In genomic region chr2:237581751-237582746, GRCh38 we compare ENCODE assay signal across 8 cellular contexts. TPM values are rescaled to one million over a fixed set of nuclear protein-coding genes. Genes with fewer than 3 reads are reported as not detected.
A peak's percentile ranks its signal among the peaks of the same experiment; 100 is the strongest.
DNase-seq lines count a peak whose midpoint lies in the region; ATAC-seq and TF ChIP-seq lines count a peak whose summit lies in the region.

No MANE protein-coding gene starts in this region.

- BruUV-seq in mammary epithelial cell (replicated peaks; lab: Mats Ljungman, UMichigan) = no TSS peak

- TF ChIP-seq CTCF in mammary epithelial cell (conservative IDR thresholded peaks at IDR 0.05 in 1 of 2, IDR thresholded peaks at IDR 0.05 in 1 of 2; ENCODE audit: extremely low read depth in 1 of 2, insufficient read depth in 1 of 2, low read depth in 1 of 2, low read length in 2 of 2) = peak in 1 of 2 donors; percentile 44
- peak; percentile 52 for TF ChIP-seq CTCF in kidney epithelial cell (IDR thresholded peaks at IDR 0.05; ENCODE audit: insufficient read depth, low read length, poor library complexity, severe bottlenecking)

- no peaks in the 10 kb centered on the region for H3K9me3 Mint-ChIP-seq in CD8-positive, alpha-beta memory T cell

- in situ Hi-C loops in SK-MEL-5 (cut with HindIII; ENCODE audit: low pct_unique_long_range_greater_than_20kb, low sequenced_read_pairs) = no loop called here
- in situ Hi-C loops in mammary epithelial cell (cut with MboI; ENCODE audit: low sequenced_read_pairs in 2 of 2) = loop anchor here in 1 of 2 donors (25.0 kb wide), 1 partner anchor 155 kb away; no protein-coding TSS in a partner anchor

- CTCF ChIA-PET in CD8-positive, alpha-beta memory T cell (lab: Charles Lee) = interaction anchor here (1.7 to 3.4 kb wide), 2 partner anchors 10 to 163 kb away, joined by 7 to 20 read pairs; no protein-coding TSS in a partner anchor
- CTCF ChIA-PET in mammary epithelial cell (lab: Charles Lee; ENCODE audit: low non-redundant PET) = interaction anchor here (0.6 kb wide), 1 partner anchor 241 kb away, joined by 6 read pairs; no protein-coding TSS in a partner anchor

- POLR2A ChIA-PET in CD8-positive, alpha-beta memory T cell (lab: Charles Lee) = no interaction called here

- no peaks in the 10 kb centered on the region for H3K4me1 ChIP-seq in CD8-positive, alpha-beta memory T cell (ENCODE audit: insufficient read depth, low read length)
- peaks cover 9% of the 10 kb centered on the region for H3K4me1 ChIP-seq in mammary epithelial cell (ENCODE audit: insufficient read depth, low read length)

- no peaks in the 10 kb centered on the region for H3K4me1 Mint-ChIP-seq in CD8-positive, alpha-beta memory T cell

- no peak overlapping the region for H3K4me3 Mint-ChIP-seq in CD8-positive, alpha-beta memory T cell

- H3K9ac ChIP-seq in mammary epithelial cell (ENCODE audit: insufficient read depth, low read length) = no peak overlapping the region

- H3K36me3 ChIP-seq in CD8-positive, alpha-beta memory T cell (ENCODE audit: insufficient read depth, low read length) = no peaks in the 10 kb centered on the region
- H3K36me3 ChIP-seq in mammary epithelial cell (ENCODE audit: insufficient read depth, low read length) (no peaks in the 10 kb centered on the region), kidney epithelial cell (ENCODE audit: control insufficient read depth, insufficient read depth, low read length) (no peaks in the 10 kb centered on the region)

- H4K20me1 ChIP-seq in mammary epithelial cell (ENCODE audit: insufficient read depth, low read length) = no peaks in the 10 kb centered on the region

- peak; percentile 55 for ATAC-seq in HG03432 (IDR thresholded peaks at IDR 0.05; ENCODE audit: unreplicated experiment)

- no peaks in the 10 kb centered on the region for H3K9me3 ChIP-seq in CD8-positive, alpha-beta memory T cell (ENCODE audit: low read length)
- no peaks in the 10 kb centered on the region for H3K9me3 ChIP-seq in mammary epithelial cell (replicated peaks; ENCODE audit: insufficient read depth, low read length)

- peaks cover 5 to 10% of the 10 kb centered on the region in 2 donors for H3K27me3 Mint-ChIP-seq in CD8-positive, alpha-beta memory T cell

- H3K79me2 ChIP-seq in mammary epithelial cell (ENCODE audit: insufficient read depth, low read length) = no peaks in the 10 kb centered on the region

- intact Hi-C loops in mammary epithelial cell (cut with micrococcal nuclease) = no loop called here

- DNase-seq in CD8-positive, alpha-beta memory T cell = peak in 3 of 5 donors; percentile 10 to 77 (median 19)
- DNase-seq in SK-MEL-5 (ENCODE audit: low read depth, low spot score) = peak; percentile 97
- DNase-seq in mammary epithelial cell = no peak
- DNase-seq in kidney epithelial cell (ENCODE audit: low read depth) = no peak
- DNase-seq in stimulated activated CD4-positive, alpha-beta T cell treated with anti-CD3 and anti-CD28 coated beads, Interleukin-2, amount 100 ng/mL, for 48 hours = peak; percentile 21 to 38
- no peak for DNase-seq in NCI-H146 (lab: John Stamatoyannopoulos, UW)
- DNase-seq in LoVo (ENCODE audit: low spot score) = no peak

- peak overlapping the region in 1 of 8 donors; percentile 38 for H3K27ac Mint-ChIP-seq in CD8-positive, alpha-beta memory T cell

- dilution Hi-C loops in mammary epithelial cell (cut with HindIII; ENCODE audit: low sequenced_read_pairs) = no loop called here

- H2AFZ ChIP-seq in mammary epithelial cell (ENCODE audit: low read depth, low read length) = peak overlapping the region; percentile 45

- WGBS in mammary epithelial cell (ENCODE audit: low coverage, missing lambda C conversion rate) = 27% methylated on average over 21 of the region's 25 CpGs

- H3K27ac ChIP-seq in CD8-positive, alpha-beta memory T cell (ENCODE audit: low read depth, low read length) = no peak overlapping the region
- H3K27ac ChIP-seq in mammary epithelial cell (ENCODE audit: insufficient read depth, low read depth, low read length) = no peak overlapping the region

- H3K36me3 Mint-ChIP-seq in CD8-positive, alpha-beta memory T cell = no peaks in the 10 kb centered on the region

- no peak overlapping the region for H3K4me3 ChIP-seq in CD8-positive, alpha-beta memory T cell (ENCODE audit: low read length)
- no peak overlapping the region for H3K4me3 ChIP-seq in mammary epithelial cell (replicated peaks in 1 of 3; ENCODE audit: insufficient read depth in 1 of 3, low read depth in 2 of 3, low read length in 3 of 3)
- no peak overlapping the region for H3K4me3 ChIP-seq in kidney epithelial cell (ENCODE audit: low read depth, low read length)

- H3K27me3 ChIP-seq in CD8-positive, alpha-beta memory T cell (ENCODE audit: insufficient read depth, low read length, poor library complexity, severe bottlenecking) = no peaks in the 10 kb centered on the region
- H3K27me3 ChIP-seq in mammary epithelial cell (ENCODE audit: insufficient read depth, low read length) (no peaks in the 10 kb centered on the region), kidney epithelial cell (ENCODE audit: control insufficient read depth, insufficient read depth, low read length) (peaks cover 3% of the 10 kb centered on the region)

- no peak overlapping the region for H3K4me2 ChIP-seq in mammary epithelial cell (ENCODE audit: insufficient read depth, low read depth, low read length)

RNA-seq across cellular contexts. Expression of gene RAB17, which starts 8.5 kb away (rescaled TPM):
- total RNA-seq in CD8-positive, alpha-beta memory T cell = not detected
- polyA plus RNA-seq in CD8-positive, alpha-beta memory T cell = not detected
- 82.8 and 92.0 TPM in 2 replicates for total RNA-seq in SK-MEL-5 (2014; rRNA removed; shearing (Covaris generic))
- polyA plus RNA-seq in SK-MEL-5 (2015; cell fraction: cytosol; rRNA removed) = 87.0 and 88.7 TPM in 2 replicates
- polyA plus RNA-seq in SK-MEL-5 (2015; cell fraction: nucleus; rRNA removed) = 235 and 309 TPM in 2 replicates
- total RNA-seq in mammary epithelial cell = 1 to 10 TPM; 7.2 to 8.9 TPM
- 12.8 TPM for polyA plus RNA-seq in mammary epithelial cell
- 20.4 TPM for polyA minus RNA-seq in mammary epithelial cell
- 10.7 and 12.1 TPM in 2 replicates for total RNA-seq in kidney epithelial cell

RNA-seq across cellular contexts. Expression of gene PRLH, which starts 15.7 kb away (rescaled TPM):
- not detected for total RNA-seq in CD8-positive, alpha-beta memory T cell
- not detected for polyA plus RNA-seq in CD8-positive, alpha-beta memory T cell
- total RNA-seq in SK-MEL-5 (2014; rRNA removed; shearing (Covaris generic)) = not detected in 2 replicates
- polyA plus RNA-seq in SK-MEL-5 (2015; cell fraction: cytosol; rRNA removed) = not detected in 2 replicates
- polyA plus RNA-seq in SK-MEL-5 (2015; cell fraction: nucleus; rRNA removed) = not detected in 2 replicates
- not detected for total RNA-seq in mammary epithelial cell
- polyA plus RNA-seq in mammary epithelial cell = not detected
- polyA minus RNA-seq in mammary epithelial cell = not detected
- total RNA-seq in kidney epithelial cell = not detected in 2 replicates

RNA-seq across cellular contexts. Expression of gene LRRFIP1, which starts 45.3 kb away (rescaled TPM):
- total RNA-seq in CD8-positive, alpha-beta memory T cell = 100 to 1,000 TPM; 188 to 192 TPM
- 128 TPM for polyA plus RNA-seq in CD8-positive, alpha-beta memory T cell
- 38.1 and 47.3 TPM in 2 replicates for total RNA-seq in SK-MEL-5 (2014; rRNA removed; shearing (Covaris generic))
- 27.7 and 33.9 TPM in 2 replicates for polyA plus RNA-seq in SK-MEL-5 (2015; cell fraction: cytosol; rRNA removed)
- 30.4 and 49.5 TPM in 2 replicates for polyA plus RNA-seq in SK-MEL-5 (2015; cell fraction: nucleus; rRNA removed)
- 100 to 1,000 TPM in 1 of 2 donors, 10 to 100 TPM in 1; 69.8 to 188 TPM for total RNA-seq in mammary epithelial cell
- 71.9 TPM for polyA plus RNA-seq in mammary epithelial cell
- polyA minus RNA-seq in mammary epithelial cell = 58.4 TPM
- 89.0 and 97.5 TPM in 2 replicates for total RNA-seq in kidney epithelial cell

Comparison
In these comparisons a context has a peak if more than half of its experiments do, and no peak if none do; other contexts are left out.
1. DNase-seq: peak in CD8-positive, alpha-beta memory T cell (3 of 5), SK-MEL-5 (single experiment) and stimulated activated CD4-positive, alpha-beta T cell treated with anti-CD3 and anti-CD28 coated beads, Interleukin-2, amount 100 ng/mL, for 48 hours (2 of 2); none in mammary epithelial cell (single experiment), kidney epithelial cell (single experiment), NCI-H146 (single experiment) and LoVo (single experiment).